ENCODE assay signal across 8 cellular contexts in the genomic region with DNA sequence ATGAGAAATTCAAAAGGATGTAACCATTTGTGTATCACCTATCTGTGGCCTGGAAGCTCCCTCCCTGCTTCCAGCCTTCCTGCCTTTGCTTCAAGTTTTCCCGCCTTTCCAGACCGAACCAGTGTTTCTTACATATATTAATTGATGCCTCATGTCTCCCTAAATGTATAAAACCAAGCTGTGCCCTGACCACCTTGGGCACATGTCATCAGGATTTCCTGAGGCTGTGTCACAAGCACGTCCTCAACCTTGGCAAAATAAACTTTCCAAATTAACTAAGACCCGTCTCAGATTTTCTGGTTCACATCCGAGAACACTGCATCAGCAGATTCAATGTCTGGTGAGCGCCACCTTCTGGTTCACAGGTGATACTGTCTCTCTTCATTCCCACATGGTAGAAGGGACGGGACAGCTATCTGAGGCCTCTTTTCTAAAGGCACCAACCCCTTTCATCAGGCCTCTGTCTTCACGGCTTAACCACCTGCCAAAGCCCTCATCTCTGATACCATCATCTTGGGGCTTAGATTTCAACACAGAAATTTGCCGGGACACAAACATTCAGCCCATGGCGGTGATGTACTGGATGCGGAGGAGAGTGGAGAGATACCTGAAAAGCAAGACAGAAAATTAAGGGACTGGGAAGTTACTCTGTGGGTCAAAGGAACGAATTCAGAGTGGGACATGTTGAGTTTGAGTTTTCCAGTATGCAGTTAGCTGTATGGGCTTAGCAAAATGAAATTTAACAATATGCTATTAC. TPM values are rescaled to one million over a fixed set of nuclear protein-coding genes. Genes with fewer than 3 reads are reported as not detected.
DNase-seq lines count a peak whose midpoint lies in the region; ATAC-seq, FAIRE-seq and TF ChIP-seq lines count a peak whose summit lies in the region.

No MANE protein-coding gene starts in this region.

- TF ChIP-seq CTCF in RWPE1 (conservative IDR thresholded peaks at IDR 0.05; ENCODE audit: low read depth) (peak; percentile 86), astrocyte of the spinal cord (IDR thresholded peaks at IDR 0.05; ENCODE audit: low read depth, low read length) (peak; percentile 84)

- H3K27ac ChIP-seq in RWPE1 = no peak overlapping the region

- POLR2A ChIA-PET in RWPE1 (lab: Yijun Ruan, JAX; ENCODE audit: low non-redundant PET) = no interaction called here

- H3K4me3 ChIP-seq in Jurkat, Clone E6-1 (ENCODE audit: low read length) = no peak overlapping the region
- H3K4me3 ChIP-seq in astrocyte of the spinal cord (ENCODE audit: low read depth, low read length) = no peak overlapping the region

- ATAC-seq in GM21737 (IDR thresholded peaks at IDR 0.05; ENCODE audit: unreplicated experiment) = no peak

- TF ChIP-seq POLR2A in GM12892 (IDR thresholded peaks at IDR 0.05; ENCODE audit: low read depth, low read length) = no peak

- peak; percentile 59 for DNase-seq in AG08396 (ENCODE audit: low spot score)
- DNase-seq in GM12892 (ENCODE audit: insufficient read length) = no peak
- peak; percentile 54 for DNase-seq in Jurkat, Clone E6-1 (ENCODE audit: low read depth, low spot score)
- DNase-seq in RWPE1 (ENCODE audit: low spot score) = peak; percentile 48
- peak; percentile 59 for DNase-seq in astrocyte of the spinal cord (ENCODE audit: low read depth, low spot score)
- peak; percentile 63 for DNase-seq in iPS DF 19.7 (ENCODE audit: low read depth, low spot score)
- DNase-seq in smooth muscle cell of the brain vasculature (ENCODE audit: low read depth, low spot score) = peak; percentile 17

- CTCF ChIA-PET in RWPE1 (lab: Yijun Ruan, JAX) = interaction anchor here (0.7 to 1.4 kb wide), 7 partner anchors 9 to 852 kb away, joined by 3 to 8 read pairs (median 3); no protein-coding TSS in a partner anchor

- FAIRE-seq in GM12892 (lab: Jason Lieb, UNC) = peak; percentile 53

- in situ Hi-C loops in astrocyte of the spinal cord (cut with HindIII; ENCODE audit: low sequenced_read_pairs) = no loop called here

RNA-seq across cellular contexts. Expression of gene PABPC3, which starts 58.7 kb away (rescaled TPM):
- 2.6 TPM for polyA plus RNA-seq in GM12892 (2012; ENCODE audit: missing spikeins)
- polyA plus RNA-seq in Jurkat, Clone E6-1 (2012; ENCODE audit: insufficient read depth, insufficient read length) = 2.1 TPM
